In genomic region chr10:121974535-121975294, GRCh38 we compare ENCODE assay signal across 8 cellular contexts. TPM values are rescaled to one million over a fixed set of nuclear protein-coding genes. Genes with fewer than 3 reads are reported as not detected.
DNase-seq lines count a peak whose midpoint lies in the region; ATAC-seq, FAIRE-seq and TF ChIP-seq lines count a peak whose summit lies in the region.

NSMCE4A (minus strand) TSS chr10:121975217; CDS start chr10:121975165, 52 bp downstream.

- H3K4me3 ChIP-seq in HUES64 (ENCODE audit: low read length) (peak within 1 kb of the TSS; percentile 84), neutrophil (ENCODE audit: low read depth in 1 of 2, low read length in 1 of 2) (peak within 1 kb of the TSS; percentile 73 to 79)

- peak; percentile 88 for ATAC-seq in GM21515 (IDR thresholded peaks at IDR 0.05; ENCODE audit: unreplicated experiment)

- peak within 1 kb of the TSS; percentile 96 for H3K9ac ChIP-seq in HUES64 (ENCODE audit: low read depth, low read length)

- H3K27ac ChIP-seq in HUES64 (ENCODE audit: low read depth, low read length) (peak within 1 kb of the TSS; percentile 96), neutrophil (peak within 1 kb of the TSS; percentile 85)

- H3K4me1 ChIP-seq in HUES64 (ENCODE audit: insufficient read depth, low read length) (peaks cover 9% of the 10 kb centered on the region), neutrophil (ENCODE audit: control insufficient read depth in 1 of 2, insufficient read depth in 1 of 2, low read depth in 1 of 2, low read length in 1 of 2) (peaks cover 16 to 20% of the 10 kb centered on the region in 2 experiments)

- H3K9me3 ChIP-seq in HUES64 (ENCODE audit: insufficient read depth, low read depth, low read length) (peaks cover 18% of the 10 kb centered on the region; the same call in 1 of the 2 replicates), neutrophil (no peaks in the 10 kb centered on the region)

- H3K27me3 ChIP-seq in HUES64 (ENCODE audit: insufficient read depth, low read length): no peaks in the 10 kb centered on the region
- no peaks in the 10 kb centered on the region for H3K27me3 ChIP-seq in neutrophil

- WGBS in HUES64: under 1% methylated on average over 101 of the region's 101 CpGs

- TF ChIP-seq CTCF in neutrophil (IDR thresholded peaks at IDR 0.05) (no peak), subcutaneous adipose tissue (IDR thresholded peaks at IDR 0.05; ENCODE audit: low read depth) (no peak)

- FAIRE-seq in frontal cortex (lab: Jason Lieb, UNC): no peak

- peak; percentile 76 for DNase-seq in Daoy (ENCODE audit: low read depth)
- peak; percentile 41 for DNase-seq in SHP77 treated with DMSO at 0.1 percent for 48 hours (lab: John Stamatoyannopoulos, UW)
- peak; percentile 80 for DNase-seq in activated naive CD4-positive, alpha-beta T cell treated with Interleukin-2 at 50 U/mL for 16 hours
- peak; percentile 87 to 88 for DNase-seq in frontal cortex (ENCODE audit: low spot score in 2 of 2)

- H3K36me3 ChIP-seq in HUES64 (ENCODE audit: insufficient read depth, low read length) (peaks cover 24% of the 10 kb centered on the region), neutrophil (peaks cover 12% of the 10 kb centered on the region)

RNA-seq across cellular contexts. Expression of gene NSMCE4A, which starts in this region (rescaled TPM):
- 62.9 and 86.0 TPM in 2 replicates for total RNA-seq in Daoy (2014; rRNA removed; shearing (Covaris generic))
- 60.8 TPM for polyA plus RNA-seq in HUES64 (2013, experiment 1 of 2)
- 70.1 TPM for polyA plus RNA-seq in HUES64 (2013, experiment 2 of 2)
- total RNA-seq in frontal cortex (34.6 TPM), subcutaneous adipose tissue (10 to 100 TPM; 86.3 to 99.3 (median 91.0) TPM)

Comparison
In these comparisons a context has a peak if more than half of its experiments do, and no peak if none do; other contexts are left out.
1. Peak in every context shown above with its lines: DNase-seq, ATAC-seq, H3K4me3 ChIP-seq and H3K27ac ChIP-seq.